Comparison of ENCODE assay signal across 8 cellular contexts in genomic region chr5:179697993-179698934, GRCh38. TPM values are rescaled to one million over a fixed set of nuclear protein-coding genes. Genes with fewer than 3 reads are reported as not detected.
DNase-seq lines count a peak whose midpoint lies in the region; ATAC-seq and TF ChIP-seq lines count a peak whose summit lies in the region.

No MANE protein-coding gene starts in this region.

- H3K9me2 ChIP-seq in OCI-LY1 (ENCODE audit: low read depth, low read length): no peaks in the 10 kb centered on the region

- DNase-seq in DMS 273 (lab: John Stamatoyannopoulos, UW; ENCODE audit: unreplicated experiment) (peak; percentile 100), HuH-7 (ENCODE audit: low spot score) (peak; percentile 100), activated T-cell treated with anti-CD3 and anti-CD28 coated beads for 1 hour (ENCODE audit: low read depth) (peak; percentile 96), epithelial cell of esophagus (ENCODE audit: low read depth) (peak; percentile 100)
- DNase-seq in stimulated activated CD8-positive, alpha-beta memory T cell treated with anti-CD3 and anti-CD28 coated beads, Interleukin-2, amount 100 ng/mL, for 48 hours (ENCODE audit: low read depth in 2 of 2): peak; percentile 96 to 98

- H2AFZ ChIP-seq in OCI-LY1 (ENCODE audit: low read length): no peak overlapping the region

- H3K4me3 ChIP-seq in OCI-LY1 (ENCODE audit: low read depth, low read length, poor library complexity, severe bottlenecking) (peak overlapping the region; percentile 86), epithelial cell of esophagus (ENCODE audit: low read length) (peak overlapping the region; percentile 83), mononuclear cell (ENCODE audit: low read length) (peak overlapping the region; percentile 97)

- peak overlapping the region; percentile 99 for H3K9ac ChIP-seq in OCI-LY1 (ENCODE audit: low read length)

- H3K27me3 ChIP-seq in OCI-LY1 (ENCODE audit: insufficient read depth, low read length) (no peaks in the 10 kb centered on the region), mononuclear cell (ENCODE audit: insufficient read depth, low read length) (no peaks in the 10 kb centered on the region)

- H3K9me3 ChIP-seq in OCI-LY1 (ENCODE audit: low read length): no peaks in the 10 kb centered on the region
- H3K9me3 ChIP-seq in mononuclear cell (ENCODE audit: low read depth, low read length): no peaks in the 10 kb centered on the region

- H3K36me3 ChIP-seq in OCI-LY1 (ENCODE audit: insufficient read depth, low read length): peaks cover 30% of the 10 kb centered on the region

- H3K79me2 ChIP-seq in OCI-LY1 (ENCODE audit: insufficient read depth, low read length): peaks cover 43% of the 10 kb centered on the region

- peaks cover 29% of the 10 kb centered on the region for H3K4me1 ChIP-seq in OCI-LY1 (ENCODE audit: insufficient read depth, low read length, severe bottlenecking)
- H3K4me1 ChIP-seq in mononuclear cell (ENCODE audit: insufficient read depth, low read length): peaks cover 54% of the 10 kb centered on the region

- no peaks in the 10 kb centered on the region for H4K20me1 ChIP-seq in OCI-LY1 (ENCODE audit: insufficient read depth, low read length)

- peak overlapping the region; percentile 97 for H3K4me2 ChIP-seq in OCI-LY1 (ENCODE audit: low read length)

- TF ChIP-seq CTCF in OCI-LY1 (IDR thresholded peaks at IDR 0.05; ENCODE audit: low read length): no peak
- TF ChIP-seq CTCF in epithelial cell of esophagus (IDR thresholded peaks at IDR 0.05; ENCODE audit: insufficient read depth, low read depth, low read length, missing control alignments): no peak

- H3F3A ChIP-seq in OCI-LY1 (ENCODE audit: insufficient read depth, low read length): no peaks in the 10 kb centered on the region

- ATAC-seq in GM21526 (IDR thresholded peaks at IDR 0.05; ENCODE audit: low FRiP score, unreplicated experiment): peak; percentile 85

- peak overlapping the region; percentile 92 for H3K27ac ChIP-seq in OCI-LY1 (ENCODE audit: low read depth, low read length, poor library complexity, severe bottlenecking)

RNA-seq across cellular contexts. Expression of gene CANX, which starts 0.5 kb away (rescaled TPM):
- 273 TPM for total RNA-seq in mononuclear cell

RNA-seq across cellular contexts. Expression of gene CBY3, which starts 17.4 kb away (rescaled TPM):
- 0.52 TPM for total RNA-seq in mononuclear cell

RNA-seq across cellular contexts. Expression of gene MAML1, which starts 34.4 kb away (rescaled TPM):
- total RNA-seq in mononuclear cell: 14.0 TPM

Comparison
In these comparisons a context has a peak if more than half of its experiments do, and no peak if none do; other contexts are left out.
1. Peak in every context shown above with its lines: DNase-seq, ATAC-seq, H3K4me3 ChIP-seq and H3K27ac ChIP-seq.